In the genomic region with DNA sequence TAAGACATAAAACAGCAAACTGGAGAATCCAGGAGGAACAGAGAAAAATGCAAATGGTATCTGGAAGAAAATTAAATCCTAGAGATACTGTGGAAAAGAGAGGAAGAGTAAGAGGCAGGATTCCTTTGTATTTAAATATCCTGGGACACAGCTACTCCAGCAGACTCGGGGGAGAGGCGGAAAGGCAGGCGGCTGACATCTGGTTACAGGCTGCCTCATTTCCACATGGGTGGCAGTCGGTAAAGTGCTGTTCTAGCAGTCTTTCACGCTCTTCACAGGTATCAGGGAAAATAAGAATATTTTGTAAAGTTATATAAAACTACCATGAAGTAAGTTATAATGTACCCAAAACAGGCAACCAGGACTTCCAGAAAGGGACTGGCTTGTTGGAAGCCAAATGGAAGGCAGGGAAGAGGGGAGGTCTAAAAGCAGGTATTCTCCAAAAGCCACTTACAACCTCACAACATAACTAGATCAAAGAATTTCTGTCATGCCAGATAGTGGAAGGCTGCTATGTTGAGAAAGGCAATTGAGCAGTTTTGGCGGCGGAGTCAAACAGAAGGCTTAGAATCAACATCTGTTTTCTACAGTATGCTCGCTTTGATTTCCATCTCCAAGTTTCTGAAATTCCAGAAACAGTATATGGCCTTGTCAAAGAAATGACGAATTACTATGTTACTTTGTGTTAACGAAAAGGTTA, we compare ENCODE assay signal across 10 cellular contexts. TPM values are rescaled to one million over a fixed set of nuclear protein-coding genes. Genes with fewer than 3 reads are reported as not detected.
DNase-seq lines count a peak whose midpoint lies in the region; ATAC-seq, FAIRE-seq and TF ChIP-seq lines count a peak whose summit lies in the region.
"Had no signal": no experiment of that assay in that cellular context is flagged by ENCODE, and none has a peak within 500 bp of the region (broad histone marks: within the 10 kb centered on the region; RNA-seq: fewer than 3 reads in every experiment).

No MANE protein-coding gene starts in this region.

- peaks cover 2 to 4% (median 2%) of the 10 kb centered on the region in 3 donors for H3K9me3 Mint-ChIP-seq in T-cell
- no peaks in the 10 kb centered on the region for H3K9me3 Mint-ChIP-seq in progenitor cell of endocrine pancreas (ENCODE audit: low read depth)

- H3K27ac Mint-ChIP-seq in T-cell: peak overlapping the region; percentile 53 to 75
- peak overlapping the region; percentile 93 for H3K27ac Mint-ChIP-seq in progenitor cell of endocrine pancreas

- H3K27me3 Mint-ChIP-seq in T-cell (peaks cover 0 to 9% of the 10 kb centered on the region in 2 donors), progenitor cell of endocrine pancreas (peaks cover 19% of the 10 kb centered on the region)

- H3K36me3 Mint-ChIP-seq in T-cell: peaks cover 19% of the 10 kb centered on the region
- peaks cover 3% of the 10 kb centered on the region for H3K36me3 Mint-ChIP-seq in progenitor cell of endocrine pancreas (ENCODE audit: insufficient read depth)

- H3K4me3 Mint-ChIP-seq in T-cell (peak overlapping the region; percentile 86 to 92 (median 87)), progenitor cell of endocrine pancreas (ENCODE audit: low read depth) (peak overlapping the region; percentile 86)

- CTCF ChIA-PET in T-cell (lab: Charles Lee): no interaction called here

- POLR2A ChIA-PET in T-cell (lab: Charles Lee): no interaction called here

- H3K4me1 Mint-ChIP-seq in T-cell (peaks cover 20 to 29% (median 25%) of the 10 kb centered on the region in 3 donors), progenitor cell of endocrine pancreas (ENCODE audit: low read depth) (peaks cover 23% of the 10 kb centered on the region)

- peak; percentile 7 for DNase-seq in EH (ENCODE audit: low read depth)
- no peak for DNase-seq in T-cell
- peak; percentile 13 to 24 for DNase-seq in frontal cortex (ENCODE audit: low spot score in 2 of 2)
- no peak for DNase-seq in progenitor cell of endocrine pancreas (ENCODE audit: low spot score, unreplicated experiment)
- DNase-seq in COLO668 (lab: John Stamatoyannopoulos, UW; ENCODE audit: unreplicated experiment): no peak
- DNase-seq in germinal center (ENCODE audit: low spot score): no peak
- no peak for DNase-seq in KG1 (lab: John Stamatoyannopoulos, UW)
- DNase-seq: amniotic stem cell, MV-4-11 had no signal

- TF ChIP-seq CTCF in progenitor cell of endocrine pancreas (IDR thresholded peaks at IDR 0.05; ENCODE audit: unreplicated experiment): no peak

- no peak for FAIRE-seq in frontal cortex (lab: Jason Lieb, UNC)

- ATAC-seq in T-cell (replicated peaks in 1 of 4): no peak
- ATAC-seq in HG03521 (IDR thresholded peaks at IDR 0.05; ENCODE audit: unreplicated experiment): no peak

RNA-seq across cellular contexts. Expression of a gene that starts 1.3 kb away (rescaled TPM):
- total RNA-seq in T-cell (1 to 10 TPM; 3.8 to 6.7 (median 5.2) TPM), frontal cortex (12.2 TPM), progenitor cell of endocrine pancreas (9.2 and 9.8 TPM in 2 replicates)

RNA-seq across cellular contexts. Expression of a gene that starts 53.0 kb away (rescaled TPM):
- 10 to 100 TPM; 11.3 to 92.9 (median 22.7) TPM for total RNA-seq in T-cell
- 52.2 TPM for total RNA-seq in frontal cortex
- total RNA-seq in progenitor cell of endocrine pancreas: 29.5 and 31.2 TPM in 2 replicates

Comparison
In these comparisons a context has a peak if more than half of its experiments do, and no peak if none do; other contexts are left out.
1. DNase-seq: peak in EH (single experiment) and frontal cortex (2 of 2); none in T-cell (0 of 34), progenitor cell of endocrine pancreas (single experiment), COLO668 (single experiment), germinal center (single experiment) and KG1 (single experiment).